ENCODE assay signal across 37 cellular contexts in the genomic region with DNA sequence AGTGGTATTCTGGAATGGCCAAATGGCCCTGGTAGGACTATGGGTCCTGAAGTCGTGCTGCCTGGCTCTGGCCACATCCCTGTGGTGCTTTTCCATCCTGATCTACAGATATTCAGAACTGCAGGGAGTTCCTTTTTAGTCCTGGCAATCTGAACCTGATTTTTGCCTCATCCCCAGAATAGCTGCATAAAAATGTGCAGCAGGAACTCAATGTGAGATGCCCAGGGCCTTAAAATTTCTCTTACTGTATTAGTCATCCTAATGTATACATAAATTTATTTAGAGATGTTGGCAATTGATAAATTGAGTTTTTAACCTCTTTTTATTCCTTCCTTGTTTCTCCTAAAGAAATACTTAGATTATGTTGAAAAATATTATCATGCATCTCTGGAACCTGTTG. TPM values are rescaled to one million over a fixed set of nuclear protein-coding genes. Genes with fewer than 3 reads are reported as not detected.
"Had no signal": no experiment of that assay in that cellular context is flagged by ENCODE, and none has a peak within 500 bp of the region (broad histone marks: within the 10 kb centered on the region; RNA-seq: fewer than 3 reads in every experiment).

No MANE protein-coding gene starts in this region.

- H3K36me3 Mint-ChIP-seq: activated CD4-positive, alpha-beta memory T cell treated with anti-CD3 and anti-CD28 coated beads for 36 hours; activated naive CD4-positive, alpha-beta T cell treated with anti-CD3 and anti-CD28 coated beads, Interleukin-2, amount 50 U/mL, for 72 hours; activated naive CD8-positive, alpha-beta T cell treated with anti-CD3 and anti-CD28 coated beads for 36 hours had no signal

- ATAC-seq: activated CD8-positive, alpha-beta T cell treated with anti-CD3 and anti-CD28 coated beads for 36 hours; activated naive CD4-positive, alpha-beta T cell treated with anti-CD3 and anti-CD28 coated beads, Interleukin-2, amount 50 U/mL, for 72 hours; activated T-cell treated with anti-CD3 and anti-CD28 coated beads, Interleukin-2, amount 50 U/mL, for 4 hours; activated T-cell treated with anti-CD3 and anti-CD28 coated beads, Interleukin-2, amount 50 U/mL, for 72 hours; activated T-helper 17 cell treated with anti-CD3 and anti-CD28 coated beads, Interleukin-2, amount 50 U/mL, for 72 hours; body of pancreas had no signal

- H3K27me3 ChIP-seq: adrenal gland, body of pancreas, brain microvascular endothelial cell, breast epithelium had no signal

- H3K9me3 ChIP-seq: adrenal gland, body of pancreas, breast epithelium had no signal

- DNase-seq: activated B cell treated with CpG ODN at 0.5 μM for 24 hours; activated CD4-positive, alpha-beta memory T cell treated with anti-CD3 and anti-CD28 coated beads for 36 hours; activated CD4-positive, alpha-beta T cell treated with anti-CD3 and anti-CD28 coated beads for 4 hours; activated CD4-positive, alpha-beta T cell treated with anti-CD3 and anti-CD28 coated beads, Interleukin-2, amount 10 ng/mL, durations not matched to agents 24 days and 14 days; activated CD4-positive, alpha-beta T cell treated with anti-CD3 and anti-CD28 coated beads, Interleukin-2, amount 50 U/mL, for 1 hour; activated CD4-positive, alpha-beta T cell treated with anti-CD3 and anti-CD28 coated beads, Interleukin-2, amount 50 U/mL, for 4 hours; activated CD4-positive, CD25-positive, alpha-beta regulatory T cell treated with anti-CD3 and anti-CD28 coated beads, Interleukin-2, amount 50 U/mL, for 72 hours; activated CD8-positive, alpha-beta memory T cell treated with anti-CD3 and anti-CD28 coated beads, Interleukin-2, amount 50 U/mL, for 4 hours; activated CD8-positive, alpha-beta T cell treated with anti-CD3 and anti-CD28 coated beads for 36 hours; activated effector memory CD4-positive, alpha-beta T cell treated with anti-CD3 and anti-CD28 coated beads, Interleukin-2, amount 50 U/mL, for 16 hours; activated gamma-delta T cell treated with Interleukin-2 at 50 U/mL for 16 hours; activated naive CD4-positive, alpha-beta T cell; activated naive CD4-positive, alpha-beta T cell treated with anti-CD3 and anti-CD28 coated beads for 36 hours; activated naive CD4-positive, alpha-beta T cell treated with anti-CD3 and anti-CD28 coated beads, Interleukin-2, amount 50 U/mL, for 16 hours; activated naive CD8-positive, alpha-beta T cell treated with anti-CD3 and anti-CD28 coated beads for 36 hours; activated T-cell treated with anti-CD3 and anti-CD28 coated beads for 4 hours; activated T-cell treated with anti-CD3 and anti-CD28 coated beads, Interleukin-2, amount 50 U/mL, for 1 hour; activated T-cell treated with anti-CD3 and anti-CD28 coated beads, Interleukin-2, amount 50 U/mL, for 4 hours; activated T-cell treated with anti-CD3 and anti-CD28 coated beads, Interleukin-2, amount 50 U/mL, for 72 hours; adrenal gland; amniotic stem cell; aorta; body of pancreas; brain microvascular endothelial cell; central memory CD4-positive, alpha-beta T cell; T-helper 2 cell; T-helper 9 cell had no signal

- H3K4me1 Mint-ChIP-seq: activated B cell treated with CpG ODN at 0.5 μM for 24 hours; activated CD4-positive, alpha-beta T cell treated with anti-CD3 and anti-CD28 coated beads, Interleukin-2, amount 10 ng/mL, durations not matched to agents 24 days and 14 days; activated naive CD8-positive, alpha-beta T cell treated with anti-CD3 and anti-CD28 coated beads for 36 hours; activated T-helper 17 cell treated with anti-CD3 and anti-CD28 coated beads, Interleukin-2, amount 50 U/mL, for 72 hours had no signal

- H3K4me3 ChIP-seq: adrenal gland, body of pancreas, breast epithelium had no signal

- H3K27ac Mint-ChIP-seq: activated B cell treated with CpG ODN at 0.5 μM for 24 hours; activated CD4-positive, alpha-beta memory T cell treated with anti-CD3 and anti-CD28 coated beads for 36 hours; activated CD4-positive, alpha-beta T cell treated with anti-CD3 and anti-CD28 coated beads, Interleukin-2, amount 10 ng/mL, durations not matched to agents 24 days and 14 days; activated CD8-positive, alpha-beta T cell treated with anti-CD3 and anti-CD28 coated beads for 36 hours; activated naive CD4-positive, alpha-beta T cell treated with anti-CD3 and anti-CD28 coated beads for 36 hours; activated naive CD4-positive, alpha-beta T cell treated with anti-CD3 and anti-CD28 coated beads, Interleukin-2, amount 50 U/mL, for 72 hours; activated naive CD8-positive, alpha-beta T cell treated with anti-CD3 and anti-CD28 coated beads for 36 hours; activated T-cell treated with anti-CD3 and anti-CD28 coated beads, Interleukin-2, amount 50 U/mL, for 72 hours; activated T-helper 1 cell treated with anti-CD3 and anti-CD28 coated beads, Interleukin-12 subunit alpha, Interleukin-12 subunit beta, Interleukin-2, Interleukin-4 antibody, amounts not matched to agents 30 ng/mL and 10 ng/mL and 1 ng/mL, durations not matched to agents 14 hours and 24 hours and 36 hours; activated T-helper 17 cell treated with anti-CD3 and anti-CD28 coated beads, Interleukin-2, amount 50 U/mL, for 72 hours; T-helper 2 cell treated with Interferon-gamma antibody and Interleukin-4, amounts not matched to agents 5 μg/mL and 100 μg/mL, for 36 hours had no signal

- H3K27me3 Mint-ChIP-seq: activated CD8-positive, alpha-beta T cell treated with anti-CD3 and anti-CD28 coated beads for 36 hours; activated naive CD8-positive, alpha-beta T cell treated with anti-CD3 and anti-CD28 coated beads for 36 hours had no signal

- H3K36me3 ChIP-seq: adrenal gland, brain microvascular endothelial cell, breast epithelium had no signal

- H3K4me1 ChIP-seq: adrenal gland, body of pancreas, breast epithelium had no signal

- H3K4me3 Mint-ChIP-seq: activated B cell treated with CpG ODN at 0.5 μM for 24 hours; activated CD4-positive, alpha-beta memory T cell treated with anti-CD3 and anti-CD28 coated beads for 36 hours; activated CD4-positive, alpha-beta T cell treated with anti-CD3 and anti-CD28 coated beads, Interleukin-2, amount 10 ng/mL, durations not matched to agents 24 days and 14 days; activated CD8-positive, alpha-beta T cell treated with anti-CD3 and anti-CD28 coated beads for 36 hours; activated naive CD4-positive, alpha-beta T cell treated with anti-CD3 and anti-CD28 coated beads for 36 hours; activated naive CD8-positive, alpha-beta T cell treated with anti-CD3 and anti-CD28 coated beads for 36 hours; activated T-cell treated with anti-CD3 and anti-CD28 coated beads, Interleukin-2, amount 50 U/mL, for 4 hours; activated T-cell treated with anti-CD3 and anti-CD28 coated beads, Interleukin-2, amount 50 U/mL, for 72 hours; activated T-helper 1 cell treated with anti-CD3 and anti-CD28 coated beads, Interleukin-12 subunit alpha, Interleukin-12 subunit beta, Interleukin-2, Interleukin-4 antibody, amounts not matched to agents 30 ng/mL and 10 ng/mL and 1 ng/mL, durations not matched to agents 14 hours and 24 hours and 36 hours; activated T-helper 17 cell treated with anti-CD3 and anti-CD28 coated beads, Interleukin-2, amount 50 U/mL, for 72 hours; T-helper 2 cell treated with Interferon-gamma antibody and Interleukin-4, amounts not matched to agents 5 μg/mL and 100 μg/mL, for 36 hours had no signal

- H3K27ac ChIP-seq: adrenal gland, body of pancreas, brain microvascular endothelial cell, breast epithelium, VCaP had no signal

- H3K9me3 Mint-ChIP-seq: activated B cell treated with CpG ODN at 0.5 μM for 24 hours; activated CD4-positive, alpha-beta memory T cell treated with anti-CD3 and anti-CD28 coated beads for 36 hours; activated CD4-positive, alpha-beta T cell treated with anti-CD3 and anti-CD28 coated beads, Interleukin-2, amount 10 ng/mL, durations not matched to agents 24 days and 14 days; activated CD8-positive, alpha-beta T cell treated with anti-CD3 and anti-CD28 coated beads for 36 hours; activated naive CD4-positive, alpha-beta T cell treated with anti-CD3 and anti-CD28 coated beads for 36 hours; activated naive CD4-positive, alpha-beta T cell treated with anti-CD3 and anti-CD28 coated beads, Interleukin-2, amount 50 U/mL, for 72 hours; activated naive CD8-positive, alpha-beta T cell treated with anti-CD3 and anti-CD28 coated beads for 36 hours; activated T-cell treated with anti-CD3 and anti-CD28 coated beads, Interleukin-2, amount 50 U/mL, for 4 hours; activated T-cell treated with anti-CD3 and anti-CD28 coated beads, Interleukin-2, amount 50 U/mL, for 72 hours; activated T-helper 1 cell treated with anti-CD3 and anti-CD28 coated beads, Interleukin-12 subunit alpha, Interleukin-12 subunit beta, Interleukin-2, Interleukin-4 antibody, amounts not matched to agents 30 ng/mL and 10 ng/mL and 1 ng/mL, durations not matched to agents 14 hours and 24 hours and 36 hours; activated T-helper 17 cell treated with anti-CD3 and anti-CD28 coated beads, Interleukin-2, amount 50 U/mL, for 72 hours; T-helper 2 cell treated with Interferon-gamma antibody and Interleukin-4, amounts not matched to agents 5 μg/mL and 100 μg/mL, for 36 hours had no signal

RNA-seq across cellular contexts. Expression of a gene that starts 5.4 kb away (rescaled TPM):
- total RNA-seq: activated B cell treated with CpG ODN at 0.5 μM for 24 hours; activated CD4-positive, alpha-beta memory T cell treated with anti-CD3 and anti-CD28 coated beads for 36 hours; activated CD4-positive, alpha-beta T cell treated with anti-CD3 and anti-CD28 coated beads, Interleukin-2, amount 10 ng/mL, durations not matched to agents 24 days and 14 days; activated CD8-positive, alpha-beta memory T cell treated with anti-CD3 and anti-CD28 coated beads for 36 hours; activated CD8-positive, alpha-beta T cell treated with anti-CD3 and anti-CD28 coated beads for 36 hours; activated naive CD4-positive, alpha-beta T cell treated with anti-CD3 and anti-CD28 coated beads for 36 hours; activated naive CD4-positive, alpha-beta T cell treated with anti-CD3 and anti-CD28 coated beads, Interleukin-2, amount 50 U/mL, for 72 hours; activated naive CD8-positive, alpha-beta T cell treated with anti-CD3 and anti-CD28 coated beads for 36 hours; activated T-cell treated with anti-CD3 and anti-CD28 coated beads, Interleukin-2, amount 50 U/mL, for 4 hours; activated T-cell treated with anti-CD3 and anti-CD28 coated beads, Interleukin-2, amount 50 U/mL, for 72 hours; activated T-helper 1 cell treated with anti-CD3 and anti-CD28 coated beads, Interleukin-12 subunit alpha, Interleukin-12 subunit beta, Interleukin-2, Interleukin-4 antibody, amounts not matched to agents 30 ng/mL and 10 ng/mL and 1 ng/mL, durations not matched to agents 14 hours and 24 hours and 36 hours; activated T-helper 17 cell treated with anti-CD3 and anti-CD28 coated beads, Interleukin-2, amount 50 U/mL, for 72 hours; adrenal gland; aorta; astrocyte; body of pancreas; breast epithelium; cardiac septum; cerebellum had no signal

RNA-seq across cellular contexts. Expression of a gene that starts 50.3 kb away (rescaled TPM):
- total RNA-seq: activated B cell treated with CpG ODN at 0.5 μM for 24 hours; activated CD4-positive, alpha-beta memory T cell treated with anti-CD3 and anti-CD28 coated beads for 36 hours; activated CD4-positive, alpha-beta T cell treated with anti-CD3 and anti-CD28 coated beads, Interleukin-2, amount 10 ng/mL, durations not matched to agents 24 days and 14 days; activated CD8-positive, alpha-beta memory T cell treated with anti-CD3 and anti-CD28 coated beads for 36 hours; activated CD8-positive, alpha-beta T cell treated with anti-CD3 and anti-CD28 coated beads for 36 hours; activated naive CD4-positive, alpha-beta T cell treated with anti-CD3 and anti-CD28 coated beads for 36 hours; activated naive CD4-positive, alpha-beta T cell treated with anti-CD3 and anti-CD28 coated beads, Interleukin-2, amount 50 U/mL, for 72 hours; activated naive CD8-positive, alpha-beta T cell treated with anti-CD3 and anti-CD28 coated beads for 36 hours; activated T-cell treated with anti-CD3 and anti-CD28 coated beads, Interleukin-2, amount 50 U/mL, for 4 hours; activated T-cell treated with anti-CD3 and anti-CD28 coated beads, Interleukin-2, amount 50 U/mL, for 72 hours; activated T-helper 1 cell treated with anti-CD3 and anti-CD28 coated beads, Interleukin-12 subunit alpha, Interleukin-12 subunit beta, Interleukin-2, Interleukin-4 antibody, amounts not matched to agents 30 ng/mL and 10 ng/mL and 1 ng/mL, durations not matched to agents 14 hours and 24 hours and 36 hours; activated T-helper 17 cell treated with anti-CD3 and anti-CD28 coated beads, Interleukin-2, amount 50 U/mL, for 72 hours; adrenal gland; aorta; astrocyte; body of pancreas; breast epithelium; cardiac septum; cerebellum had no signal
- polyA plus RNA-seq: adrenal gland, aorta had no signal

RNA-seq across cellular contexts. Expression of a gene that starts 51.5 kb away (rescaled TPM):
- total RNA-seq: activated B cell treated with CpG ODN at 0.5 μM for 24 hours; activated CD4-positive, alpha-beta memory T cell treated with anti-CD3 and anti-CD28 coated beads for 36 hours; activated CD4-positive, alpha-beta T cell treated with anti-CD3 and anti-CD28 coated beads, Interleukin-2, amount 10 ng/mL, durations not matched to agents 24 days and 14 days; activated CD8-positive, alpha-beta memory T cell treated with anti-CD3 and anti-CD28 coated beads for 36 hours; activated CD8-positive, alpha-beta T cell treated with anti-CD3 and anti-CD28 coated beads for 36 hours; activated naive CD4-positive, alpha-beta T cell treated with anti-CD3 and anti-CD28 coated beads for 36 hours; activated naive CD4-positive, alpha-beta T cell treated with anti-CD3 and anti-CD28 coated beads, Interleukin-2, amount 50 U/mL, for 72 hours; activated naive CD8-positive, alpha-beta T cell treated with anti-CD3 and anti-CD28 coated beads for 36 hours; activated T-cell treated with anti-CD3 and anti-CD28 coated beads, Interleukin-2, amount 50 U/mL, for 4 hours; activated T-cell treated with anti-CD3 and anti-CD28 coated beads, Interleukin-2, amount 50 U/mL, for 72 hours; activated T-helper 1 cell treated with anti-CD3 and anti-CD28 coated beads, Interleukin-12 subunit alpha, Interleukin-12 subunit beta, Interleukin-2, Interleukin-4 antibody, amounts not matched to agents 30 ng/mL and 10 ng/mL and 1 ng/mL, durations not matched to agents 14 hours and 24 hours and 36 hours; activated T-helper 17 cell treated with anti-CD3 and anti-CD28 coated beads, Interleukin-2, amount 50 U/mL, for 72 hours; adrenal gland; aorta; astrocyte; body of pancreas; cardiac septum; cerebellum had no signal
- polyA plus RNA-seq: adrenal gland had no signal
